Comparison of ENCODE assay signal across 8 cellular contexts in the genomic region with DNA sequence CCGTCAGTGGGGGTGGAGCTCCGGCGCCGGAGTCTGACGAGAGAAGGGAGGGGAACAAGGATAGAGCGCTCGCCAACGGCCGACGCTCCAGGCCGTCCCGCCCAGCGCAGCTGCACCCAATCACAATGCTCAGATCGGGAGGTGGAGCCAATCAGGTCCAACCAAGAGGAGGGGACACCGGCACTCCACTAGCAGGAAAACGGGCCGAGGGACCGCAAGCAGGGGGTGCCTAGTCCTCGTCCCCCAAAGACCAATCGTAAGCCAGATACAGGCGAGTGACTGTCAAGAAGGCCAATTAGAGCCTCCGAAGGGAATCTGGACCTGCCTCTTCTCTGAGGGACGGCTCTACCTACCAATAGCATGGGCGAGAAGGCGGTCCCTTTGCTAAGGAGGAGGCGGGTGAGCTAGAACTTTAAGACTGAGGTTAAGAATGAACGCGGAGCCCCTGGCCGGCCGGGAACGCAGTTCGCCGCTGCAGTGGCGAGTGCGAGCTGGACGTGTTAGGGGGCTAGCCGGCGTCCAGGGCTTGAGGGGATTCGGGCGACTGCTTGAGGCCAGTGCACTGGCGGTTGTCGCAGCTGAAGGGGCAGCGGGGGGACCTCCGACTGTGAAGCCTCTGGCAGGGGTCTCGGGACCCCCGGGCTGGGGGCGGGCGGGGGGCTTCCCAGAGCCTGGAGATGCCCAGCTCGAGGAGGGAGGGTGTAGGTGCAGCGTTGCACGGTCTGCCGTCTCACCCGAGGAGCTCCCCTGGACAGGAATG. TPM values are rescaled to one million over a fixed set of nuclear protein-coding genes. Genes with fewer than 3 reads are reported as not detected.
A peak's percentile ranks its signal among the peaks of the same experiment; 100 is the strongest.
DNase-seq lines count a peak whose midpoint lies in the region; ATAC-seq, FAIRE-seq and TF ChIP-seq lines count a peak whose summit lies in the region.

A gene with protein sequence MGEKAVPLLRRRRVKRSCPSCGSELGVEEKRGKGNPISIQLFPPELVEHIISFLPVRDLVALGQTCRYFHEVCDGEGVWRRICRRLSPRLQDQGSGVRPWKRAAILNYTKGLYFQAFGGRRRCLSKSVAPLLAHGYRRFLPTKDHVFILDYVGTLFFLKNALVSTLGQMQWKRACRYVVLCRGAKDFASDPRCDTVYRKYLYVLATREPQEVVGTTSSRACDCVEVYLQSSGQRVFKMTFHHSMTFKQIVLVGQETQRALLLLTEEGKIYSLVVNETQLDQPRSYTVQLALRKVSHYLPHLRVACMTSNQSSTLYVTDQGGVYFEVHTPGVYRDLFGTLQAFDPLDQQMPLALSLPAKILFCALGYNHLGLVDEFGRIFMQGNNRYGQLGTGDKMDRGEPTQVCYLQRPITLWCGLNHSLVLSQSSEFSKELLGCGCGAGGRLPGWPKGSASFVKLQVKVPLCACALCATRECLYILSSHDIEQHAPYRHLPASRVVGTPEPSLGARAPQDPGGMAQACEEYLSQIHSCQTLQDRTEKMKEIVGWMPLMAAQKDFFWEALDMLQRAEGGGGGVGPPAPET (plus strand): TSS at position 63 of the 760 bp plus-strand sequence. CDS start 298 bp downstream, at position 361.

- POLR2A ChIA-PET in BJ (lab: Charles Lee), result interaction anchor here (0.5 to 1.3 kb wide), 5 partner anchors 15 to 243 kb away, joined by 3 to 8 read pairs (median 3); a partner anchor contains a TSS

- DNase-seq in BJ (ENCODE audit: low read depth) (peak; percentile 99), GM19240 (ENCODE audit: insufficient read length, low spot score) (peak; percentile 99), NCI-H524 (lab: John Stamatoyannopoulos, UW) (peak; percentile 99), kidney glomerular epithelial cell (lab: John Stamatoyannopoulos, UW) (peak; percentile 100)
- peak; percentile 98 for DNase-seq in activated CD4-positive, alpha-beta T cell treated with anti-CD3 and anti-CD28 coated beads for 4 hours
- DNase-seq in stimulated activated CD4-positive, alpha-beta T cell treated with anti-CD3 and anti-CD28 coated beads, Interleukin-15, amount 100 ng/mL, for 48 hours (ENCODE audit: low read depth in 2 of 2), result peak; percentile 99 to 100

- H3K27me3 ChIP-seq in BJ (ENCODE audit: control insufficient read depth, insufficient read depth, low read length), result no peaks in the 10 kb centered on the region

- no peak for TF ChIP-seq CTCF in BJ (IDR thresholded peaks at IDR 0.05; ENCODE audit: insufficient read depth, low read depth, low read length)

- CTCF ChIA-PET in BJ (lab: Yijun Ruan, JAX), result interaction anchor here (0.7 to 6.0 kb wide), 13 partner anchors 9 to 266 kb away, joined by 3 to 42 read pairs (median 5); a partner anchor contains a TSS

- ATAC-seq in HG03457 (IDR thresholded peaks at IDR 0.05; ENCODE audit: unreplicated experiment), result peak; percentile 74

- peak within 1 kb of the TSS; percentile 98 for H3K4me3 ChIP-seq in BJ (ENCODE audit: low read depth, low read length)

- FAIRE-seq in colon (lab: Jason Lieb, UNC), result peak; percentile 96

- H3K36me3 ChIP-seq in BJ (ENCODE audit: control insufficient read depth, insufficient read depth, low read length), result peaks cover 7% of the 10 kb centered on the region

RNA-seq across cellular contexts. Expression of the gene that starts here (rescaled TPM):
- polyA plus RNA-seq in BJ (2011; rRNA removed), result 0.33 and 0.40 TPM in 2 replicates
- 0.98 and 1.2 TPM in 2 replicates for polyA minus RNA-seq in BJ (2011; rRNA and poly(A)+ RNA removed)

Comparison
In these comparisons a context has a peak if more than half of its experiments do, and no peak if none do; other contexts are left out.
1. Peak in every context shown above with its lines: DNase-seq, ATAC-seq and H3K4me3 ChIP-seq.